In genomic region chr1:44139565-44139964, GRCh38 we compare ENCODE assay signal across 6 cellular contexts. TPM values are rescaled to one million over a fixed set of nuclear protein-coding genes. Genes with fewer than 3 reads are reported as not detected.
"Had no signal": no experiment of that assay in that cellular context is flagged by ENCODE, and none has a peak within 500 bp of the region (broad histone marks: within the 10 kb centered on the region; RNA-seq: fewer than 3 reads in every experiment).

No MANE protein-coding gene starts in this region.

RNA-seq across cellular contexts. Expression of gene KLF18, which starts 1.9 kb away (rescaled TPM):
- total RNA-seq: GM23248, H4, HFFc6 had no signal
- polyA plus RNA-seq: GM23248, GM23338 had no signal

RNA-seq across cellular contexts. Expression of gene KLF17, which starts 20.9 kb away (rescaled TPM):
- total RNA-seq: GM23338, H1, H4, H7 had no signal
- polyA plus RNA-seq: GM23338, H1 had no signal
